In the genomic region with DNA sequence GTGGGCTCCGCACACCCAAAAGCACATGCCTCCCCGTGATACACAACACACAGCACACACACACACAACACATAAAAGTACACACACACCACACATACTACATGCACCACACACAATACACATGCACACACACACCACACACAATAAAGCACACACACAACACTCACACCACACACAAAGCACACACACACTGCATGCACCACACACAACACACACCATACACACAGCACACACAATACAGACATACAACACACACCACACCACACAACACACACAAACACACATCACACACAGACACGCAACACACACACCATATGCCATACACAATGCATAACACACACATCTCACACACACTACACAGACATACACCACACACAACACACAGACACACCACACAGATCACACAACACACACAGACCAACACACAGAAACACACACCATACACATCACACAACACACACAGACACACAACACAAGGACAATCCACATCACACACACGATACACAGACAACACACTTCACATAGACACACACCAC, we compare ENCODE assay signal across 25 cellular contexts. TPM values are rescaled to one million over a fixed set of nuclear protein-coding genes. Genes with fewer than 3 reads are reported as not detected.
"Had no signal": no experiment of that assay in that cellular context is flagged by ENCODE, and none has a peak within 500 bp of the region (broad histone marks: within the 10 kb centered on the region; RNA-seq: fewer than 3 reads in every experiment).

No MANE protein-coding gene starts in this region.

- H3K9me3 Mint-ChIP-seq: activated CD4-positive, alpha-beta memory T cell treated with anti-CD3 and anti-CD28 coated beads, Interleukin-2, amount 10 ng/mL, durations not matched to agents 7 days and 5 days; activated CD4-positive, alpha-beta T cell treated with anti-CD3 and anti-CD28 coated beads, Interleukin-2, amount 10 ng/mL, durations not matched to agents 24 days and 14 days; activated naive CD4-positive, alpha-beta T cell treated with anti-CD3 and anti-CD28 coated beads, Interleukin-2, amount 50 U/mL, for 24 hours; activated T-cell treated with anti-CD3 and anti-CD28 coated beads, Interleukin-2, amount 50 U/mL, for 72 hours; natural killer cell treated with Interleukin-12 subunit alpha and Interleukin-12 subunit beta and Interleukin-15 and Interleukin-18, amount 100 ng/mL, for 72 hours; T-helper 1 cell treated with Interleukin-12 subunit alpha and Interleukin-12 subunit beta and Interleukin-4 antibody, amounts not matched to agents 30 μg/mL and 1 μg/mL, for 36 hours had no signal

- H3K27me3 Mint-ChIP-seq: activated CD4-positive, alpha-beta memory T cell treated with anti-CD3 and anti-CD28 coated beads, Interleukin-2, amount 10 ng/mL, durations not matched to agents 7 days and 5 days; activated naive CD4-positive, alpha-beta T cell treated with anti-CD3 and anti-CD28 coated beads, Interleukin-2, amount 50 U/mL, for 24 hours; natural killer cell treated with Interleukin-12 subunit alpha and Interleukin-12 subunit beta and Interleukin-15 and Interleukin-18, amount 100 ng/mL, for 72 hours had no signal

- H3K36me3 Mint-ChIP-seq: activated naive CD4-positive, alpha-beta T cell treated with anti-CD3 and anti-CD28 coated beads, Interleukin-2, amount 50 U/mL, for 24 hours; natural killer cell treated with Interleukin-12 subunit alpha and Interleukin-12 subunit beta and Interleukin-15 and Interleukin-18, amount 100 ng/mL, for 72 hours had no signal

- H3K4me1 Mint-ChIP-seq: activated CD4-positive, alpha-beta memory T cell treated with anti-CD3 and anti-CD28 coated beads, Interleukin-2, amount 10 ng/mL, durations not matched to agents 7 days and 5 days had no signal

- H3K4me1 ChIP-seq: body of pancreas, foreskin keratinocyte, psoas muscle, right atrium auricular region had no signal

- H3K36me3 ChIP-seq: cardiac muscle cell, neutrophil, ovary, right atrium auricular region had no signal

- H3K4me3 ChIP-seq: body of pancreas, cardiac muscle cell, lung, ovary, psoas muscle, right atrium auricular region had no signal

- H3K27ac Mint-ChIP-seq: activated CD4-positive, alpha-beta memory T cell treated with anti-CD3 and anti-CD28 coated beads, Interleukin-2, amount 10 ng/mL, durations not matched to agents 7 days and 5 days; activated CD4-positive, alpha-beta T cell treated with anti-CD3 and anti-CD28 coated beads, Interleukin-2, amount 10 ng/mL, durations not matched to agents 24 days and 14 days; activated naive CD4-positive, alpha-beta T cell treated with anti-CD3 and anti-CD28 coated beads, Interleukin-2, amount 50 U/mL, for 24 hours; activated T-cell treated with anti-CD3 and anti-CD28 coated beads, Interleukin-2, amount 50 U/mL, for 72 hours; natural killer cell treated with Interleukin-12 subunit alpha and Interleukin-12 subunit beta and Interleukin-15 and Interleukin-18, amount 100 ng/mL, for 72 hours; T-helper 1 cell treated with Interleukin-12 subunit alpha and Interleukin-12 subunit beta and Interleukin-4 antibody, amounts not matched to agents 30 μg/mL and 1 μg/mL, for 36 hours had no signal

- H3K9me3 ChIP-seq: body of pancreas, neutrophil, ovary, psoas muscle, right atrium auricular region had no signal

- ATAC-seq: body of pancreas, left lobe of liver, psoas muscle had no signal

- DNase-seq: activated CD4-positive, alpha-beta memory T cell treated with anti-CD3 and anti-CD28 coated beads, Interleukin-2, amount 10 ng/mL, durations not matched to agents 7 days and 5 days; activated CD4-positive, alpha-beta T cell treated with anti-CD3 and anti-CD28 coated beads, Interleukin-2, amount 10 ng/mL, durations not matched to agents 24 days and 14 days; activated effector memory CD4-positive, alpha-beta T cell treated with anti-CD3 and anti-CD28 coated beads, Interleukin-2, amount 50 U/mL, for 16 hours; activated T-cell treated with anti-CD3 and anti-CD28 coated beads, Interleukin-2, amount 50 U/mL, for 72 hours; anterior cingulate cortex; body of pancreas; foreskin keratinocyte; ovary; psoas muscle; stimulated activated CD4-positive, alpha-beta T cell treated with anti-CD3 and anti-CD28 coated beads, Interleukin-12 subunit alpha, Interleukin-12 subunit beta, amount 100 ng/mL, for 4 hours; stimulated activated CD4-positive, alpha-beta T cell treated with anti-CD3 and anti-CD28 coated beads, Interleukin-4, amount 100 ng/mL, for 4 hours; stimulated activated naive CD8-positive, alpha-beta T cell treated with anti-CD3 and anti-CD28 coated beads, Interleukin-15, Interleukin-2, amounts not matched to agents 100 U/mL and 50 U/mL, for 24 hours had no signal

- H3K4me3 Mint-ChIP-seq: activated CD4-positive, alpha-beta memory T cell treated with anti-CD3 and anti-CD28 coated beads, Interleukin-2, amount 10 ng/mL, durations not matched to agents 7 days and 5 days; activated CD4-positive, alpha-beta T cell treated with anti-CD3 and anti-CD28 coated beads, Interleukin-2, amount 10 ng/mL, durations not matched to agents 24 days and 14 days; activated naive CD4-positive, alpha-beta T cell treated with anti-CD3 and anti-CD28 coated beads, Interleukin-2, amount 50 U/mL, for 24 hours; activated T-cell treated with anti-CD3 and anti-CD28 coated beads, Interleukin-2, amount 50 U/mL, for 72 hours; natural killer cell treated with Interleukin-12 subunit alpha and Interleukin-12 subunit beta and Interleukin-15 and Interleukin-18, amount 100 ng/mL, for 72 hours; T-helper 1 cell treated with Interleukin-12 subunit alpha and Interleukin-12 subunit beta and Interleukin-4 antibody, amounts not matched to agents 30 μg/mL and 1 μg/mL, for 36 hours had no signal

- H3K27me3 ChIP-seq: body of pancreas, cardiac muscle cell, ovary, right atrium auricular region had no signal

- H3K27ac ChIP-seq: body of pancreas, cardiac muscle cell, epithelial cell of prostate, foreskin keratinocyte, neutrophil, ovary, psoas muscle, right atrium auricular region had no signal

RNA-seq across cellular contexts. Expression of gene CCDC187, which starts 3.4 kb away (rescaled TPM):
- total RNA-seq: activated CD4-positive, alpha-beta memory T cell treated with anti-CD3 and anti-CD28 coated beads, Interleukin-2, amount 10 ng/mL, durations not matched to agents 7 days and 5 days; activated CD4-positive, alpha-beta T cell treated with anti-CD3 and anti-CD28 coated beads, Interleukin-2, amount 10 ng/mL, durations not matched to agents 24 days and 14 days; activated T-cell treated with anti-CD3 and anti-CD28 coated beads, Interleukin-2, amount 50 U/mL, for 72 hours; chondrocyte; fibroblast of lung; foreskin keratinocyte; glomerular endothelial cell; natural killer cell treated with Interleukin-12 subunit alpha and Interleukin-12 subunit beta and Interleukin-15 and Interleukin-18, amount 100 ng/mL, for 72 hours; psoas muscle; right atrium auricular region; subcutaneous adipose tissue had no signal
- polyA plus RNA-seq: fibroblast of lung, psoas muscle had no signal
